ENCODE assay signal across 39 cellular contexts in the genomic region with DNA sequence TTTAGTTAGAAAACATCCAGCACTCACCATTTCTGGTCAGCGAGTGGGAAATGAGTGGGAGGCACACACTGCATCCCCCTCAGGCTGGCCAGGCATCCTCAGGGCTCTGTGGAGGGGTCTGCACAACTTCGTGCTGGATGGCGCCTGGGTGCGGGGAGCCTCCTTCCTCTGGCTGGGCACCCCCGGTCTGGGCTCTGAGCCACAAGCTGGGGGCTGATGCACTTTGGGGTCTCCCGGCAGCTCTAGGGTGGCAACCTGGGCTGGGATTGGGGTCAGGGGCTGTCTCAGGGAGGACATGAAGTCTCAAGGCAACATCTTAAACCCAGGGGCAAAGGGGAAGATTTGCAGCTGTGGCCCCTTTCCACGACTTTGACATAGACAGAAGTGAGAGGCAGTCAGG. TPM values are rescaled to one million over a fixed set of nuclear protein-coding genes. Genes with fewer than 3 reads are reported as not detected.
"Had no signal": no experiment of that assay in that cellular context is flagged by ENCODE, and none has a peak within 500 bp of the region (broad histone marks: within the 10 kb centered on the region; RNA-seq: fewer than 3 reads in every experiment).

No MANE protein-coding gene starts in this region.

- H3K36me3 ChIP-seq: MG63 had no signal

- DNase-seq: Karpas-422, Kasumi-1, MG63, MM.1S, MV-4-11, NCI-H1048, NCI-H1092, NCI-H1092 treated with DMSO at 0.1 percent for 48 hours, NCI-H1105, NCI-H1105 treated with DMSO at 0.1 percent for 48 hours, NCI-H1417, NCI-H1417 treated with DMSO at 0.1 percent for 48 hours, NCI-H1436, NCI-H1436 treated with DMSO at 0.1 percent for 48 hours, NCI-H146, NCI-H1694, NCI-H1694 treated with DMSO at 0.1 percent for 48 hours, NCI-H187, NCI-H187 treated with DMSO at 0.1 percent for 48 hours, NCI-H1930, NCI-H2029, NCI-H2029 treated with DMSO at 0.1 percent for 48 hours, NCI-H2081, NCI-H2081 treated with DMSO at 0.1 percent for 48 hours, NCI-H2107, NCI-H2171, NCI-H2171 treated with DMSO at 0.1 percent for 48 hours, NCI-H2227 treated with DMSO at 0.1 percent for 48 hours, NCI-H226, NCI-H345, NCI-H446, NCI-H446 treated with DMSO at 0.1 percent for 48 hours, NCI-H510A, NCI-H510A treated with DMSO at 0.1 percent for 48 hours, NCI-H524, NCI-H524 treated with DMSO at 0.1 percent for 48 hours had no signal

- H3K4me3 ChIP-seq: MG63 had no signal

- H3K27me3 ChIP-seq: MG63 had no signal

- H3K9me3 ChIP-seq: MG63 had no signal

RNA-seq across cellular contexts. Expression of a gene that starts 23.5 kb away (rescaled TPM):
- total RNA-seq: LHCN-M2, M059J, MCF 10A had no signal
